Comparison of ENCODE assay signal across 8 cellular contexts in the genomic region with DNA sequence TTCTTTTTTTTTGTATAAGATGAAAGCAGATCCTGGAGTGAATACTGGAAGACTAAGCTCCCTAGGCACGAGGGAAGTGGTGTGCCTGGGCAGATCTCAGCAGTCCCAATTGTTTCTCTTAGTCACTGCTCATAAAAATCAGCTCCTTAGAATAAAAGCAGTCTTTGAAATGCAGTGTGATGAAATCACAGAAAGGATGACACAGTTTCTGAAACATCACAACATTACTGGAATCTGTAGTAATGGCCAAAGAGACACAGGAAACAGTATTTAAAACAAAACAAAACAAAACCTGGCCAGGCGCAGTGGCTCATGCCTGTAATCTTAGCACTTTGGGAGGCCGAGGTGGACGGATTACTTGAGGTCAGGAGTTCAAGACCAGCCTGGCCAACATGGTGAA. TPM values are rescaled to one million over a fixed set of nuclear protein-coding genes. Genes with fewer than 3 reads are reported as not detected.
DNase-seq lines count a peak whose midpoint lies in the region; ATAC-seq and TF ChIP-seq lines count a peak whose summit lies in the region.
"Had no signal": no experiment of that assay in that cellular context is flagged by ENCODE, and none has a peak within 500 bp of the region (broad histone marks: within the 10 kb centered on the region; RNA-seq: fewer than 3 reads in every experiment).

No MANE protein-coding gene starts in this region.

- TF ChIP-seq EP300 in gastroesophageal sphincter (IDR thresholded peaks at IDR 0.05): no peak

- TF ChIP-seq CTCF in gastroesophageal sphincter (IDR thresholded peaks at IDR 0.05) (no peak), upper lobe of right lung (IDR thresholded peaks at IDR 0.05) (no peak), body of pancreas (IDR thresholded peaks at IDR 0.05) (no peak)

- no peak overlapping the region for H3K27ac ChIP-seq in gastroesophageal sphincter
- no peak overlapping the region for H3K27ac ChIP-seq in upper lobe of right lung
- no peak overlapping the region for H3K27ac ChIP-seq in body of pancreas

- no peaks in the 10 kb centered on the region for H3K4me1 ChIP-seq in gastroesophageal sphincter
- H3K4me1 ChIP-seq in upper lobe of right lung: no peaks in the 10 kb centered on the region
- no peaks in the 10 kb centered on the region for H3K4me1 ChIP-seq in body of pancreas

- DNase-seq in HCEC 1CT (peak; percentile 96), T1000 (lab: John Stamatoyannopoulos, UW) (peak; percentile 19), upper lobe of right lung (no peak), body of pancreas (no peak), NCI-H2196 treated with DMSO at 0.1 percent for 48 hours (lab: John Stamatoyannopoulos, UW; ENCODE audit: unreplicated experiment) (no peak)
- DNase-seq: activated CD8-positive, alpha-beta T cell treated with anti-CD3 and anti-CD28 coated beads for 36 hours had no signal

- H3K27me3 ChIP-seq in gastroesophageal sphincter: no peaks in the 10 kb centered on the region
- H3K27me3 ChIP-seq in upper lobe of right lung: no peaks in the 10 kb centered on the region
- H3K27me3 ChIP-seq in body of pancreas: no peaks in the 10 kb centered on the region

- WGBS in gastroesophageal sphincter (ENCODE audit: low coverage in 1 of 2), 2 donors: 27 to 64% methylated on average over 3 to 4 of the region's 4 CpGs
- WGBS in body of pancreas, 2 donors: 68 to 71% methylated on average over 4 of the region's 4 CpGs

- ATAC-seq in gastroesophageal sphincter (peak; percentile 89), upper lobe of right lung (peak; percentile 35), body of pancreas (no peak), GM18868 (IDR thresholded peaks at IDR 0.05; ENCODE audit: unreplicated experiment) (no peak)
- ATAC-seq: activated CD8-positive, alpha-beta T cell treated with anti-CD3 and anti-CD28 coated beads for 36 hours had no signal

- H3K9me3 ChIP-seq in gastroesophageal sphincter (no peaks in the 10 kb centered on the region), upper lobe of right lung (no peaks in the 10 kb centered on the region), body of pancreas (no peaks in the 10 kb centered on the region)

- no peak overlapping the region for H3K4me3 ChIP-seq in gastroesophageal sphincter
- no peak overlapping the region for H3K4me3 ChIP-seq in upper lobe of right lung
- H3K4me3 ChIP-seq in body of pancreas: no peak overlapping the region

- intact Hi-C loops in upper lobe of right lung (cut with DNase I) (no loop called here), body of pancreas (cut with DNase I) (no loop called here)

- TF ChIP-seq POLR2A in gastroesophageal sphincter (IDR thresholded peaks at IDR 0.05) (no peak), body of pancreas (IDR thresholded peaks at IDR 0.05) (no peak)

- H3K36me3 ChIP-seq in gastroesophageal sphincter (no peaks in the 10 kb centered on the region), upper lobe of right lung (no peaks in the 10 kb centered on the region), body of pancreas (replicated peaks in 1 of 2; ENCODE audit: insufficient read depth in 1 of 2, low read depth in 2 of 2) (no peaks in the 10 kb centered on the region)

RNA-seq across cellular contexts. Expression of a gene that starts 34.7 kb away (rescaled TPM):
- total RNA-seq in gastroesophageal sphincter (10 to 100 TPM; 24.0 to 47.1 (median 29.5) TPM), upper lobe of right lung (29.0 TPM), body of pancreas (10 to 100 TPM; 22.4 to 24.6 TPM)

Comparison
In these comparisons a context has a peak if more than half of its experiments do, and no peak if none do; other contexts are left out.
1. DNase-seq: peak in HCEC 1CT (single experiment) and T1000 (single experiment); none in upper lobe of right lung (single experiment), body of pancreas (0 of 4) and NCI-H2196 treated with DMSO at 0.1 percent for 48 hours (single experiment).
2. ATAC-seq: peak in gastroesophageal sphincter (single experiment) and upper lobe of right lung (single experiment); none in body of pancreas (single experiment) and GM18868 (single experiment).